ENCODE assay signal across 1 cellular context in genomic region chr1:204714194-204714860, GRCh38.
TF ChIP-seq lines count a peak whose summit lies in the region.

No MANE protein-coding gene starts in this region.

TF ChIP-seq in H1, 55 proteins besides CTCF, POLR2A, EP300 and RAD21:
- TF ChIP-seq CBX5 (IDR thresholded peaks at IDR 0.05; ENCODE audit: low read depth, low read length), result no peak
- no peak for TF ChIP-seq GABPA (IDR thresholded peaks at IDR 0.05; ENCODE audit: borderline replicate concordance, insufficient read depth, low read length)
- TF ChIP-seq MAFK (IDR thresholded peaks at IDR 0.05; ENCODE audit: low read depth, low read length), result no peak
- no peak for TF ChIP-seq KDM1A (IDR thresholded peaks at IDR 0.05; ENCODE audit: borderline replicate concordance, low read length)
- TF ChIP-seq RFX5 (IDR thresholded peaks at IDR 0.05; ENCODE audit: borderline replicate concordance, low read depth, low read length), result no peak
- no peak for TF ChIP-seq POLR2AphosphoS5 (IDR thresholded peaks at IDR 0.05; ENCODE audit: low read depth, low read length)
- TF ChIP-seq BRCA1 (IDR thresholded peaks at IDR 0.05; ENCODE audit: low read depth, low read length), result no peak
- no peak for TF ChIP-seq SIRT6 (IDR thresholded peaks at IDR 0.05; ENCODE audit: low read length)
- TF ChIP-seq JUND (IDR thresholded peaks at IDR 0.05; ENCODE audit: low read length), result no peak
- TF ChIP-seq BACH1 (IDR thresholded peaks at IDR 0.05; ENCODE audit: low read length), result no peak
- TF ChIP-seq KDM5A (IDR thresholded peaks at IDR 0.05; ENCODE audit: low read length), result no peak
- no peak for TF ChIP-seq E2F6 (IDR thresholded peaks at IDR 0.05)
- TF ChIP-seq ATF3 (IDR thresholded peaks at IDR 0.05; ENCODE audit: insufficient read depth, low read depth, low read length), result no peak
- no peak for TF ChIP-seq CHD2 (IDR thresholded peaks at IDR 0.05; ENCODE audit: low read length)
- TF ChIP-seq TEAD4 (IDR thresholded peaks at IDR 0.05; ENCODE audit: low read depth, low read length), result no peak
- TF ChIP-seq TAF7 (optimal IDR thresholded peaks at IDR 0.05; ENCODE audit: borderline replicate concordance, low read depth, low read length), result no peak
- TF ChIP-seq SRF (IDR thresholded peaks at IDR 0.05; ENCODE audit: low read depth, low read length), result no peak
- no peak for TF ChIP-seq SIX5 (IDR thresholded peaks at IDR 0.05; ENCODE audit: low read depth, low read length)
- no peak for TF ChIP-seq HDAC2 (IDR thresholded peaks at IDR 0.05; ENCODE audit: borderline replicate concordance in 1 of 2, low read depth in 2 of 2, low read length in 2 of 2)
- TF ChIP-seq EGR1 (IDR thresholded peaks at IDR 0.05; ENCODE audit: borderline replicate concordance, low read depth, low read length), result no peak
TF ChIP-seq in H1: peak in this region for 0.
